Comparison of ENCODE assay signal across 20 cellular contexts in the genomic region with DNA sequence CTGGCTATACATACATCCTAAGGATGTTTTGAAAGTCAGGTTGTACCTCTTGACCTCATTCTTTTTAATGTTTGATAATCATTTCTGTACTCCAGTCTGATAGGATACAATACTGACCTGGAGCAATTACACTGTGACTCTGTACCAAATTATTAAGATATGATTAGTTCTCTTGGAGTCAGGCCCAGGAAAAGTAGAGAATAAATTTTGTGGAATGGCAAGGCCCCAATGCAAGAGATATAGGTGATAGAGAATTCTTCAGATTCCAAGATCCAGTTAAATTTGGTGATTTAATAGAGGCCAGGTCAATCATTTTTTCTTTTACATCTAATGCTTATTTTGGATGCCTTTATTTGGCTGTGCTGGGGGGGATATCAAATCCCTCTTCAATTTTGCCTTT. TPM values are rescaled to one million over a fixed set of nuclear protein-coding genes. Genes with fewer than 3 reads are reported as not detected.
A peak's percentile ranks its signal among the peaks of the same experiment; 100 is the strongest.
DNase-seq lines count a peak whose midpoint lies in the region; ATAC-seq, FAIRE-seq and TF ChIP-seq lines count a peak whose summit lies in the region.
"Had no signal": no experiment of that assay in that cellular context is flagged by ENCODE, and none has a peak within 500 bp of the region (broad histone marks: within the 10 kb centered on the region; RNA-seq: fewer than 3 reads in every experiment).

No MANE protein-coding gene starts in this region.

- H3K4me1 ChIP-seq in RWPE2 (ENCODE audit: insufficient read depth, poor library complexity, severe bottlenecking) (peaks cover 46% of the 10 kb centered on the region), astrocyte (ENCODE audit: insufficient read depth, low read length) (peaks cover 16% of the 10 kb centered on the region), psoas muscle (peaks cover 6% of the 10 kb centered on the region)

- H3K4me3 ChIP-seq in RWPE2 (ENCODE audit: severe bottlenecking) (no peak overlapping the region), astrocyte (ENCODE audit: insufficient read depth, low read depth, low read length) (no peak overlapping the region), psoas muscle (no peak overlapping the region)

- no peak overlapping the region for H3K4me2 ChIP-seq in astrocyte (ENCODE audit: low read length)

- H3K36me3 ChIP-seq in RWPE2 (ENCODE audit: low read depth) (no peaks in the 10 kb centered on the region), astrocyte (ENCODE audit: insufficient read depth, low read length) (no peaks in the 10 kb centered on the region), psoas muscle (ENCODE audit: insufficient read depth in 1 of 2, low read depth in 1 of 2) (no peaks in the 10 kb centered on the region)

- DNase-seq in RWPE2 (ENCODE audit: low spot score) (no peak), astrocyte (ENCODE audit: low read depth) (no peak), psoas muscle (no peak), NK-92 (lab: John Stamatoyannopoulos, UW; ENCODE audit: unreplicated experiment) (no peak)
- DNase-seq: CD8-positive, alpha-beta T cell; COR-L47; DMS153; DND-41; GDM1; HCEC 1CT; HFFc6 had no signal

- no peaks in the 10 kb centered on the region for H3K27me3 Mint-ChIP-seq in astrocyte (ENCODE audit: low read depth, unreplicated experiment)

- H3K4me3 Mint-ChIP-seq in astrocyte (ENCODE audit: unreplicated experiment) = no peak overlapping the region
- H3K4me3 Mint-ChIP-seq: CD14-positive monocyte; CD8-positive, alpha-beta T cell; HFFc6; IgD-negative memory B cell had no signal

- FAIRE-seq in astrocyte (lab: Jason Lieb, UNC) = peak; percentile 64
- FAIRE-seq: A204.1, D721Med, GM19239, H1 had no signal

- no peak for TF ChIP-seq CTCF in RWPE2 (IDR thresholded peaks at IDR 0.05; ENCODE audit: poor library complexity, severe bottlenecking)
- TF ChIP-seq CTCF in astrocyte (IDR thresholded peaks at IDR 0.05; ENCODE audit: insufficient read depth, low read depth, low read length) = no peak
- TF ChIP-seq CTCF in psoas muscle (IDR thresholded peaks at IDR 0.05) = no peak

- peak overlapping the region; percentile 94 for H3K27ac ChIP-seq in RWPE2 (ENCODE audit: poor library complexity, severe bottlenecking)
- H3K27ac ChIP-seq in astrocyte (ENCODE audit: low read depth, low read length) = no peak overlapping the region
- peak overlapping the region; percentile 72 for H3K27ac ChIP-seq in psoas muscle

- intact Hi-C loops in psoas muscle (cut with DNase I) = no loop called here

- H3K9ac ChIP-seq in astrocyte (ENCODE audit: low read length) = no peak overlapping the region

- H3K9me3 Mint-ChIP-seq in astrocyte (ENCODE audit: unreplicated experiment) = no peaks in the 10 kb centered on the region
- H3K9me3 Mint-ChIP-seq: CD8-positive, alpha-beta T cell; HFFc6; IgD-negative memory B cell had no signal

- H3K9me3 ChIP-seq in RWPE2 (ENCODE audit: severe bottlenecking) = no peaks in the 10 kb centered on the region
- no peaks in the 10 kb centered on the region for H3K9me3 ChIP-seq in astrocyte (ENCODE audit: insufficient read depth, low read depth, low read length)
- no peaks in the 10 kb centered on the region for H3K9me3 ChIP-seq in psoas muscle

- H3K27ac Mint-ChIP-seq in astrocyte (ENCODE audit: unreplicated experiment) = no peak overlapping the region
- H3K27ac Mint-ChIP-seq: CD14-positive monocyte; CD8-positive, alpha-beta T cell; HFFc6; IgD-negative memory B cell had no signal

- ATAC-seq in RWPE2 (ENCODE audit: low read depth) (no peak), psoas muscle (peak in 2 of 4 donors; percentile 4 to 26), HG03521 (IDR thresholded peaks at IDR 0.05; ENCODE audit: unreplicated experiment) (no peak), HG03439 (IDR thresholded peaks at IDR 0.05; ENCODE audit: unreplicated experiment) (no peak), HG03097 (IDR thresholded peaks at IDR 0.05; ENCODE audit: low FRiP score, unreplicated experiment) (no peak)
- ATAC-seq: CD8-positive, alpha-beta T cell had no signal

- no peaks in the 10 kb centered on the region for H3K79me2 ChIP-seq in astrocyte (ENCODE audit: insufficient read depth, low read length)

- H3K27me3 ChIP-seq in RWPE2 (ENCODE audit: insufficient read depth, poor library complexity, severe bottlenecking) (no peaks in the 10 kb centered on the region), astrocyte (ENCODE audit: insufficient read depth, low read length) (no peaks in the 10 kb centered on the region), psoas muscle (ENCODE audit: insufficient read depth in 3 of 3, low read length in 2 of 3) (no peaks in the 10 kb centered on the region)

- H2AFZ ChIP-seq in astrocyte (ENCODE audit: low read depth, low read length) = no peak overlapping the region

- no peaks in the 10 kb centered on the region for H4K20me1 ChIP-seq in astrocyte (ENCODE audit: insufficient read depth, low read length)

- peaks cover 18% of the 10 kb centered on the region for H3K4me1 Mint-ChIP-seq in astrocyte (ENCODE audit: low read depth, unreplicated experiment)

- H3K36me3 Mint-ChIP-seq in astrocyte (ENCODE audit: low read depth, unreplicated experiment) = no peaks in the 10 kb centered on the region
- H3K36me3 Mint-ChIP-seq: CD14-positive monocyte; CD8-positive, alpha-beta T cell had no signal

RNA-seq across cellular contexts. Expression of gene PLAC1, which starts 36.7 kb away (rescaled TPM):
- total RNA-seq in astrocyte (0.61 and 0.70 TPM in 2 replicates), psoas muscle (1 to 10 TPM in 1 of 4 donors, under 1 TPM in 2, not detected in 1; 0.32 to 3.0 (median 0.34) TPM)
- under 1 TPM in 2 of 3 donors, not detected in 1; 0.13 to 0.14 TPM for polyA plus RNA-seq in psoas muscle
- total RNA-seq: CD8-positive, alpha-beta T cell; H1 had no signal
- polyA plus RNA-seq: CD14-positive monocyte, IgD-negative memory B cell had no signal
